Comparison of ENCODE assay signal across 7 cellular contexts in the genomic region with DNA sequence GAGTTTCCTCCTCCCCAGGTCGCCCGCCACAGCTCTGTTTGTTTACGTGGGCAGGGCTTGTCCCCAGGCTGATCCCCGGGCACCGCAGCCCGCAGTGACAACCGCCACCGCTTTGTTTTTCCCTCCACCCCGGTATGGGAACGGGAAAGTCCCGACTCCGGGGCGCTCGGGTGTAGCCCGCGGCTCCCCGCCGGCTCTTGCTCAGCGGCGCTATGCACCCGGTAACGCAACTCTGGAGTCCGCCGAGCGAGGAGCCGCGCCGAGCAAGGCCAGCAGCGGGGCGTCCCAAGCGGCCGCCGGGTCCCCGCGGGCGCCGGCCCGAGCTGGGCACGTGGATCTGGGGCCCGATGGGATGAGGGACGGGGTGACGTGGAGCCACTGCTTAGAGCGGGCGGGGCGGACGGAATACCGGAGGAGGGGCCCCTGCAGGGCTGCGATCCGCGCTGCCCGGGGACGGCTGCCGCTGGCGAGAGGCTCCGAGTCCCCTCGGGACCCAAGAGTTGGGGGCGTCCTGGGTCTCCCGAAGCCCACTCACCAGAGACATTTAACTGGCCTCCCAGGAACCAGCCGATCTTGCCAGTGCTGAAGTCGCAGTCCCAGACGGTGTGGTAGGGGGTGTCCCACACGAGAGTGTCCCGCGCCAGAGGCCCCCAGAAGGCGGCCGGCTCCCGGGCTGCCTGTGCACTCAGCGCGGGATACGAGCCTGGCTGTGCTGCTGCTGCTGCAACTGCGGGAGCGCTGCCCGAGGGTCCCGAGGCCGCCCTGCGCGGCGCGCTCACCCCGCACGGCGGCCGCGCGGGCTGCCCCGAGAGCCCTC. TPM values are rescaled to one million over a fixed set of nuclear protein-coding genes. Genes with fewer than 3 reads are reported as not detected.
DNase-seq lines count a peak whose midpoint lies in the region; ATAC-seq and TF ChIP-seq lines count a peak whose summit lies in the region.

No MANE protein-coding gene starts in this region.

- ATAC-seq in GM18505 (IDR thresholded peaks at IDR 0.05; ENCODE audit: unreplicated experiment): peak; percentile 34
- peak; percentile 38 for ATAC-seq in HG02642 (IDR thresholded peaks at IDR 0.05; ENCODE audit: poor library complexity, unreplicated experiment)

- TF ChIP-seq POLR2A in GM18505 (IDR thresholded peaks at IDR 0.05; ENCODE audit: borderline replicate concordance, extremely low read depth, insufficient read depth, insufficient read length): peak; percentile 57

- DNase-seq in NCI-H2029 (lab: John Stamatoyannopoulos, UW) (peak; percentile 36), dermis microvascular lymphatic vessel endothelial cell (ENCODE audit: low read depth in 2 of 2) (peak; percentile 35 to 79), lung microvascular endothelial cell (ENCODE audit: low read depth in 2 of 2) (peak; percentile 48 to 75)
- peak; percentile 39 to 53 for DNase-seq in activated CD4-positive, alpha-beta T cell treated with anti-CD3 and anti-CD28 coated beads, Interleukin-2, amount 50 U/mL, for 24 hours (ENCODE audit: low read depth in 1 of 2, low spot score in 1 of 2)
- peak; percentile 67 for DNase-seq in stimulated activated CD8-positive, alpha-beta memory T cell treated with anti-CD3 and anti-CD28 coated beads, Interleukin-12 subunit alpha, Interleukin-12 subunit beta, amount 100 ng/mL, for 1 hour (ENCODE audit: low read depth)

RNA-seq across cellular contexts. Expression of a gene that starts 0.5 kb away (rescaled TPM):
- total RNA-seq in dermis microvascular lymphatic vessel endothelial cell (9.4 and 12.8 TPM in 2 replicates), lung microvascular endothelial cell (7.2 and 13.9 TPM in 2 replicates)

RNA-seq across cellular contexts. Expression of a gene that starts 24.5 kb away (rescaled TPM):
- total RNA-seq in dermis microvascular lymphatic vessel endothelial cell (not detected in 2 replicates), lung microvascular endothelial cell (not detected in 2 replicates)

Comparison
In these comparisons a context has a peak if more than half of its experiments do, and no peak if none do; other contexts are left out.
1. Peak in every context shown above with its lines: DNase-seq and ATAC-seq.